19 cellular contexts compared by ENCODE assay signal in genomic region chr1:207860531-207860930, GRCh38.
"Had no signal": no experiment of that assay in that cellular context is flagged by ENCODE, and none has a peak within 500 bp of the region (broad histone marks: within the 10 kb centered on the region; RNA-seq: fewer than 3 reads in every experiment).

No MANE protein-coding gene starts in this region.

- H3K27me3 ChIP-seq: esophagus squamous epithelium, gastroesophageal sphincter, hepatocyte, sigmoid colon, upper lobe of left lung had no signal

- H3K9me3 ChIP-seq: esophagus squamous epithelium, gastroesophageal sphincter, sigmoid colon, thoracic aorta, upper lobe of left lung had no signal

- H3K4me2 ChIP-seq: hepatocyte had no signal

- H3K4me3 ChIP-seq: esophagus squamous epithelium, gastroesophageal sphincter, hepatocyte, sigmoid colon, thoracic aorta, upper lobe of left lung had no signal

- H3K27ac ChIP-seq: epithelial cell of prostate, hepatocyte, thoracic aorta had no signal

- DNase-seq: activated CD4-positive, alpha-beta T cell treated with anti-CD3 and anti-CD28 coated beads for 36 hours; activated CD4-positive, CD25-positive, alpha-beta regulatory T cell; activated naive CD8-positive, alpha-beta T cell treated with anti-CD3 and anti-CD28 coated beads, Interleukin-2, amount 50 U/mL, for 24 hours; activated T-cell treated with anti-CD3 and anti-CD28 coated beads, Interleukin-2, amount 50 U/mL, for 48 hours; amygdala; caudate nucleus; esophagus squamous epithelium; left cardiac atrium; left ventricle myocardium superior; sigmoid colon; small intestine; stimulated activated CD4-positive, alpha-beta T cell treated with anti-CD3 and anti-CD28 coated beads, Interleukin-4, amount 100 ng/mL, for 24 hours; T-helper 1 cell; upper lobe of left lung had no signal

- ATAC-seq: activated CD4-positive, alpha-beta T cell treated with anti-CD3 and anti-CD28 coated beads for 36 hours; activated naive CD8-positive, alpha-beta T cell treated with anti-CD3 and anti-CD28 coated beads, Interleukin-2, amount 50 U/mL, for 24 hours; gastroesophageal sphincter; left cardiac atrium; left ventricle myocardium superior; stimulated activated effector memory CD8-positive, alpha-beta T cell treated with anti-CD3 and anti-CD28 coated beads, Interleukin-12 subunit alpha, Interleukin-12 subunit beta, amount 100 ng/mL, for 72 hours had no signal

- H2AFZ ChIP-seq: hepatocyte had no signal
